8 cellular contexts compared by ENCODE assay signal in genomic region chr3:42547401-42547945, GRCh38. TPM values are rescaled to one million over a fixed set of nuclear protein-coding genes. Genes with fewer than 3 reads are reported as not detected.
DNase-seq lines count a peak whose midpoint lies in the region; ATAC-seq and TF ChIP-seq lines count a peak whose summit lies in the region.

No MANE protein-coding gene starts in this region.

- H3K4me3 Mint-ChIP-seq in activated CD4-positive, alpha-beta T cell treated with anti-CD3 and anti-CD28 coated beads, Interleukin-2, amount 10 ng/mL, durations not matched to agents 24 days and 14 days, result no peak overlapping the region

- peak; percentile 66 to 71 (median 70) for ATAC-seq in right lobe of liver

- peak; percentile 85 to 99 (median 98) for TF ChIP-seq CTCF in right lobe of liver (IDR thresholded peaks at IDR 0.05)

- no peak for TF ChIP-seq POLR2A in right lobe of liver (IDR thresholded peaks at IDR 0.05)

- no peaks in the 10 kb centered on the region for H3K27me3 ChIP-seq in right lobe of liver

- no peak overlapping the region for H3K4me3 ChIP-seq in right lobe of liver

- H3K27ac ChIP-seq in cingulate gyrus (ENCODE audit: low read depth, low read length) (peak overlapping the region; percentile 56), right lobe of liver (no peak overlapping the region)

- DNase-seq in Ammon's horn (ENCODE audit: low spot score) (peak; percentile 78), GM19238 (ENCODE audit: insufficient read length, low spot score) (peak; percentile 56), NCI-H2029 (lab: John Stamatoyannopoulos, UW) (peak; percentile 55), right lobe of liver (peak; percentile 75 to 83 (median 82)), cortex of kidney (lab: John Stamatoyannopoulos, UW) (no peak)
- DNase-seq in activated CD4-positive, alpha-beta T cell treated with anti-CD3 and anti-CD28 coated beads, Interleukin-2, amount 10 ng/mL, durations not matched to agents 24 days and 14 days, result peak; percentile 89
- peak; percentile 37 to 55 (median 53) for DNase-seq in stimulated activated CD4-positive, alpha-beta T cell treated with anti-CD3 and anti-CD28 coated beads, TNF-alpha, amount 100 ng/mL, for 4 hours (ENCODE audit: low read depth in 3 of 3)

- H3K36me3 ChIP-seq in right lobe of liver, result no peaks in the 10 kb centered on the region

- no peaks in the 10 kb centered on the region for H3K9me3 Mint-ChIP-seq in activated CD4-positive, alpha-beta T cell treated with anti-CD3 and anti-CD28 coated beads, Interleukin-2, amount 10 ng/mL, durations not matched to agents 24 days and 14 days

- H3K27ac Mint-ChIP-seq in activated CD4-positive, alpha-beta T cell treated with anti-CD3 and anti-CD28 coated beads, Interleukin-2, amount 10 ng/mL, durations not matched to agents 24 days and 14 days, result no peak overlapping the region

- peaks cover 10% of the 10 kb centered on the region for H3K4me1 Mint-ChIP-seq in activated CD4-positive, alpha-beta T cell treated with anti-CD3 and anti-CD28 coated beads, Interleukin-2, amount 10 ng/mL, durations not matched to agents 24 days and 14 days

- H3K4me1 ChIP-seq in right lobe of liver, result peaks cover 0 to 31% (median 9%) of the 10 kb centered on the region in 4 donors

- intact Hi-C loops in activated CD4-positive, alpha-beta T cell treated with anti-CD3 and anti-CD28 coated beads, Interleukin-2, amount 10 ng/mL, durations not matched to agents 24 days and 14 days (cut with micrococcal nuclease), result loop anchor here (5.0 kb wide), 1 partner anchor 300 kb away; no protein-coding TSS in a partner anchor
- intact Hi-C loops in right lobe of liver (cut with DNase I), result no loop called here

- WGBS in right lobe of liver (ENCODE audit: insufficient coverage, low coverage, low lambda C conversion rate, missing lambda C conversion rate), result 27% methylated on average over 4 of the region's 7 CpGs

- peaks cover 14% of the 10 kb centered on the region for H3K36me3 Mint-ChIP-seq in activated CD4-positive, alpha-beta T cell treated with anti-CD3 and anti-CD28 coated beads, Interleukin-2, amount 10 ng/mL, durations not matched to agents 24 days and 14 days (ENCODE audit: low read depth)

- no peaks in the 10 kb centered on the region for H3K27me3 Mint-ChIP-seq in activated CD4-positive, alpha-beta T cell treated with anti-CD3 and anti-CD28 coated beads, Interleukin-2, amount 10 ng/mL, durations not matched to agents 24 days and 14 days

- H3K9me3 ChIP-seq in right lobe of liver, result no peaks in the 10 kb centered on the region

RNA-seq across cellular contexts. Expression of gene SEC22C, which starts 34.3 kb away (rescaled TPM):
- total RNA-seq in activated CD4-positive, alpha-beta T cell treated with anti-CD3 and anti-CD28 coated beads, Interleukin-2, amount 10 ng/mL, durations not matched to agents 24 days and 14 days, result 36.3 and 39.6 TPM in 2 replicates
- 10 to 100 TPM; 11.3 to 23.6 (median 13.8) TPM for total RNA-seq in right lobe of liver

RNA-seq across cellular contexts. Expression of gene SS18L2, which starts 43.2 kb away (rescaled TPM):
- total RNA-seq in activated CD4-positive, alpha-beta T cell treated with anti-CD3 and anti-CD28 coated beads, Interleukin-2, amount 10 ng/mL, durations not matched to agents 24 days and 14 days, result 66.6 and 66.8 TPM in 2 replicates
- total RNA-seq in right lobe of liver, result 10 to 100 TPM; 12.0 to 22.8 (median 16.5) TPM

RNA-seq across cellular contexts. Expression of gene VIPR1, which starts 45.0 kb away (rescaled TPM):
- 0.68 and 0.80 TPM in 2 replicates for total RNA-seq in activated CD4-positive, alpha-beta T cell treated with anti-CD3 and anti-CD28 coated beads, Interleukin-2, amount 10 ng/mL, durations not matched to agents 24 days and 14 days
- total RNA-seq in right lobe of liver, result 10 to 100 TPM in 5 of 6 experiments, 1 to 10 TPM in 1; 1.9 to 34.5 (median 18.2) TPM

RNA-seq across cellular contexts. Expression of gene NKTR, which starts 53.0 kb away (rescaled TPM):
- 79.5 and 80.9 TPM in 2 replicates for total RNA-seq in activated CD4-positive, alpha-beta T cell treated with anti-CD3 and anti-CD28 coated beads, Interleukin-2, amount 10 ng/mL, durations not matched to agents 24 days and 14 days
- total RNA-seq in right lobe of liver, result 10 to 100 TPM; 21.9 to 35.2 (median 28.4) TPM
